12 cellular contexts compared by ENCODE assay signal in genomic region chr11:46075168-46075567, GRCh38. TPM values are rescaled to one million over a fixed set of nuclear protein-coding genes. Genes with fewer than 3 reads are reported as not detected.
DNase-seq lines count a peak whose midpoint lies in the region; ATAC-seq and TF ChIP-seq lines count a peak whose summit lies in the region.
"Had no signal": no experiment of that assay in that cellular context is flagged by ENCODE, and none has a peak within 500 bp of the region (broad histone marks: within the 10 kb centered on the region; RNA-seq: fewer than 3 reads in every experiment).

No MANE protein-coding gene starts in this region.

- no peak overlapping the region for H3K27ac ChIP-seq in RWPE1
- peak overlapping the region; percentile 43 to 60 (median 52) for H3K27ac ChIP-seq in esophagus squamous epithelium
- H3K27ac ChIP-seq: colonic mucosa, VCaP had no signal

- H3K9me3 ChIP-seq in esophagus squamous epithelium, result no peaks in the 10 kb centered on the region
- H3K9me3 ChIP-seq: colonic mucosa had no signal

- H3K36me3 ChIP-seq in esophagus squamous epithelium, result peaks cover 0 to 38% (median 0%) of the 10 kb centered on the region in 3 donors
- H3K36me3 ChIP-seq: colonic mucosa had no signal

- DNase-seq in HCEC 1CT (peak; percentile 22), RWPE1 (ENCODE audit: low spot score) (peak; percentile 65), esophagus squamous epithelium (lab: John Stamatoyannopoulos, UW) (no peak), pulmonary artery endothelial cell (ENCODE audit: low read depth, low spot score) (peak; percentile 17), left lobe of liver (ENCODE audit: low spot score) (no peak), HEK293T (ENCODE audit: extremely low spot score) (no peak)
- DNase-seq: colonic mucosa; hippocampal formation; NCI-H1930; stimulated activated CD8-positive, alpha-beta memory T cell treated with anti-CD3 and anti-CD28 coated beads, Interleukin-4, amount 100 ng/mL, for 48 hours had no signal

- no peak for ATAC-seq in left lobe of liver
- no peak for ATAC-seq in HG03025 (IDR thresholded peaks at IDR 0.05; ENCODE audit: low FRiP score, unreplicated experiment)

- no peak overlapping the region for H3K4me3 ChIP-seq in esophagus squamous epithelium
- H3K4me3 ChIP-seq: colonic mucosa had no signal

- POLR2A ChIA-PET in RWPE1 (lab: Yijun Ruan, JAX; ENCODE audit: low non-redundant PET) (no interaction called here), HEK293T (lab: Yijun Ruan, JAX) (no interaction called here)

- no peak for TF ChIP-seq POLR2A in esophagus squamous epithelium (IDR thresholded peaks at IDR 0.05)

- WGBS in esophagus squamous epithelium, 2 donors, result 38 to 39% methylated on average over 5 of the region's 5 CpGs

- intact Hi-C loops in esophagus squamous epithelium (cut with DNase I), result no loop called here

- no peaks in the 10 kb centered on the region for H3K27me3 ChIP-seq in esophagus squamous epithelium
- H3K27me3 ChIP-seq: colonic mucosa had no signal

- peaks cover 0 to 43% (median 11%) of the 10 kb centered on the region in 3 donors for H3K4me1 ChIP-seq in esophagus squamous epithelium
- H3K4me1 ChIP-seq: colonic mucosa had no signal

- TF ChIP-seq CTCF in RWPE1 (conservative IDR thresholded peaks at IDR 0.05; ENCODE audit: low read depth) (no peak), esophagus squamous epithelium (IDR thresholded peaks at IDR 0.05) (peak in 1 of 6 experiments; percentile 8)

- CTCF ChIA-PET in RWPE1 (lab: Yijun Ruan, JAX) (no interaction called here), HEK293T (lab: Yijun Ruan, JAX) (interaction anchor here (1.2 kb wide), 1 partner anchor 20 kb away, joined by 4 read pairs; no protein-coding TSS in a partner anchor)

TF ChIP-seq in HEK293T, 16 proteins besides CTCF, POLR2A, EP300 and RAD21:
- no peak for TF ChIP-seq PKNOX1 (IDR thresholded peaks at IDR 0.05)
- TF ChIP-seq CTBP1 (IDR thresholded peaks at IDR 0.05; ENCODE audit: borderline replicate concordance), result no peak
- TF ChIP-seq ZNF384 (IDR thresholded peaks at IDR 0.05), result no peak
- no peak for TF ChIP-seq SP1 (IDR thresholded peaks at IDR 0.05)
- no peak for TF ChIP-seq ELF4 (IDR thresholded peaks at IDR 0.05)
TF ChIP-seq in HEK293T: peak in this region for 0.

RNA-seq across cellular contexts. Expression of gene PHF21A, which starts 46.1 kb away (rescaled TPM):
- total RNA-seq in esophagus squamous epithelium (10 to 100 TPM; 11.2 to 22.3 (median 15.9) TPM), pulmonary artery endothelial cell (5.4 TPM in 2 replicates), left lobe of liver (8.2 TPM)

Comparison
In these comparisons a context has a peak if more than half of its experiments do, and no peak if none do; other contexts are left out.
1. DNase-seq: peak in HCEC 1CT (single experiment), RWPE1 (single experiment) and pulmonary artery endothelial cell (single experiment); none in esophagus squamous epithelium (single experiment), left lobe of liver (single experiment) and HEK293T (single experiment).